Comparison of ENCODE assay signal across 21 cellular contexts in the genomic region with DNA sequence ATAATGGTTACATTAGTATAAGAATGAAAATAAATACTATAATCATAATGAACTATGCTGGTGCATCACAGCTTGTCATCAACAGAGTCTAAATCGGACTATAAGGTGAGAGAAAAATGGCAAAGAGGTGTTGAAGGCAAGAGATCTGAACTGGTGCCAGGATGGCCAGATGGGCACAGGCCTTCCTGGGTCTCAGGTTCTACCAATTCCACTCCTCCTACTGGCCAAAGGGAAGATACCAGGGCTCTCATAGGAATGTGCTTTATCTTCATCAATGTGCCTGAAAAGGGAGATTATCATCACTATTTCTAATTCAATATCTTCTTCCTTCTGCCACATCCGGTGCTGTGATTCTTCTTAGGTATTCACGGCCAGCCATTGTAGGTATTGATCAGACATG.
DNase-seq lines count a peak whose midpoint lies in the region; ATAC-seq, FAIRE-seq and TF ChIP-seq lines count a peak whose summit lies in the region.
"Had no signal": no experiment of that assay in that cellular context is flagged by ENCODE, and none has a peak within 500 bp of the region (broad histone marks: within the 10 kb centered on the region; RNA-seq: fewer than 3 reads in every experiment).

No MANE protein-coding gene starts in this region.

- BruUV-seq in HepG2 (replicated peaks; lab: Mats Ljungman, UMichigan), result no TSS peak

- H3K36me3 Mint-ChIP-seq in endothelial cell (ENCODE audit: low read depth, unreplicated experiment), result no peaks in the 10 kb centered on the region
- H3K36me3 Mint-ChIP-seq in activated naive CD8-positive, alpha-beta T cell treated with anti-CD3 and anti-CD28 coated beads, Interleukin-2, amount 50 U/mL, for 24 hours (ENCODE audit: low read depth), result no peaks in the 10 kb centered on the region
- H3K36me3 Mint-ChIP-seq: activated naive CD4-positive, alpha-beta T cell treated with anti-CD3 and anti-CD28 coated beads, Interleukin-2, amount 50 U/mL, for 72 hours; CD8-positive, alpha-beta T cell; natural killer cell treated with Interleukin-12 subunit alpha and Interleukin-12 subunit beta and Interleukin-15 and Interleukin-18, amount 100 ng/mL, for 72 hours; T-cell had no signal

- no peaks in the 10 kb centered on the region for H3F3A ChIP-seq in smooth muscle cell (ENCODE audit: low read depth)

- H3K27me3 Mint-ChIP-seq in endothelial cell (ENCODE audit: unreplicated experiment), result no peaks in the 10 kb centered on the region
- H3K27me3 Mint-ChIP-seq in activated naive CD8-positive, alpha-beta T cell treated with anti-CD3 and anti-CD28 coated beads, Interleukin-2, amount 50 U/mL, for 24 hours, result no peaks in the 10 kb centered on the region
- H3K27me3 Mint-ChIP-seq: natural killer cell treated with Interleukin-12 subunit alpha and Interleukin-12 subunit beta and Interleukin-15 and Interleukin-18, amount 100 ng/mL, for 72 hours; T-cell had no signal

- H3K4me1 Mint-ChIP-seq in endothelial cell (ENCODE audit: unreplicated experiment), result peaks cover 24% of the 10 kb centered on the region
- H3K4me1 Mint-ChIP-seq in activated naive CD8-positive, alpha-beta T cell treated with anti-CD3 and anti-CD28 coated beads, Interleukin-2, amount 50 U/mL, for 24 hours, result no peaks in the 10 kb centered on the region
- H3K4me1 Mint-ChIP-seq: T-cell had no signal

- H3K27ac ChIP-seq in HepG2 (ENCODE audit: extremely low read length, insufficient read depth, low read length), result no peak overlapping the region
- H3K27ac ChIP-seq in right lobe of liver, result no peak overlapping the region
- no peak overlapping the region for H3K27ac ChIP-seq in smooth muscle cell (ENCODE audit: low read depth)
- H3K27ac ChIP-seq: esophagus squamous epithelium, heart right ventricle, skin epidermis, VCaP had no signal

- peak overlapping the region; percentile 91 for H3K27ac Mint-ChIP-seq in endothelial cell (ENCODE audit: unreplicated experiment)
- no peak overlapping the region for H3K27ac Mint-ChIP-seq in activated naive CD8-positive, alpha-beta T cell treated with anti-CD3 and anti-CD28 coated beads, Interleukin-2, amount 50 U/mL, for 24 hours
- H3K27ac Mint-ChIP-seq: activated naive CD4-positive, alpha-beta T cell treated with anti-CD3 and anti-CD28 coated beads, Interleukin-2, amount 50 U/mL, for 72 hours; CD8-positive, alpha-beta T cell; natural killer cell treated with Interleukin-12 subunit alpha and Interleukin-12 subunit beta and Interleukin-15 and Interleukin-18, amount 100 ng/mL, for 72 hours; T-cell had no signal

- H3K27me3 ChIP-seq in HepG2 (ENCODE audit: control insufficient read depth in 1 of 2, insufficient read depth in 2 of 2, low read length in 2 of 2) (no peaks in the 10 kb centered on the region), right lobe of liver (no peaks in the 10 kb centered on the region), smooth muscle cell (ENCODE audit: low read depth) (no peaks in the 10 kb centered on the region)
- H3K27me3 ChIP-seq: esophagus squamous epithelium, heart right ventricle had no signal

- H3K4me3 Mint-ChIP-seq in endothelial cell (ENCODE audit: unreplicated experiment), result no peak overlapping the region
- H3K4me3 Mint-ChIP-seq in activated naive CD8-positive, alpha-beta T cell treated with anti-CD3 and anti-CD28 coated beads, Interleukin-2, amount 50 U/mL, for 24 hours, result no peak overlapping the region
- H3K4me3 Mint-ChIP-seq: CD8-positive, alpha-beta T cell; natural killer cell treated with Interleukin-12 subunit alpha and Interleukin-12 subunit beta and Interleukin-15 and Interleukin-18, amount 100 ng/mL, for 72 hours; T-cell had no signal

- H3K4me2 ChIP-seq in HepG2 (ENCODE audit: low read depth, low read length) (no peak overlapping the region), smooth muscle cell (no peak overlapping the region)

- TF ChIP-seq EP300 in HepG2 (IDR thresholded peaks at IDR 0.05; ENCODE audit: low read depth in 2 of 2, low read length in 2 of 2) (no peak), HepG2 (CRISPR knock-in tag; IDR thresholded peaks at IDR 0.05; ENCODE audit: borderline replicate concordance) (no peak)

- no peak for FAIRE-seq in HepG2 (lab: Jason Lieb, UNC)
- FAIRE-seq: kidney had no signal

- 36% methylated on average over 3 of the region's 3 CpGs for WGBS in HepG2 (ENCODE audit: low lambda C conversion rate)
- WGBS in right lobe of liver (ENCODE audit: insufficient coverage, low coverage, low lambda C conversion rate, missing lambda C conversion rate), result 38% methylated on average over 3 of the region's 3 CpGs
- 66% methylated on average over 3 of the region's 3 CpGs for WGBS in smooth muscle cell (ENCODE audit: low lambda C conversion rate)

- H3K36me3 ChIP-seq in HepG2 (replicated peaks in 1 of 2; ENCODE audit: control insufficient read depth in 1 of 2, insufficient read depth in 2 of 2, low read length in 2 of 2), result no peaks in the 10 kb centered on the region
- H3K36me3 ChIP-seq in right lobe of liver, result no peaks in the 10 kb centered on the region
- H3K36me3 ChIP-seq in smooth muscle cell (ENCODE audit: low read depth), result no peaks in the 10 kb centered on the region
- H3K36me3 ChIP-seq: esophagus squamous epithelium, heart right ventricle had no signal

- H3K79me2 ChIP-seq in HepG2 (ENCODE audit: insufficient read depth, low read length) (no peaks in the 10 kb centered on the region), smooth muscle cell (ENCODE audit: low read depth) (no peaks in the 10 kb centered on the region)

- CTCF ChIA-PET in HepG2 (lab: Yijun Ruan, JAX; ENCODE audit: low intra/inter-chr PET ratio, low total read pairs), result no interaction called here

- in situ Hi-C loops in HepG2 (cut with HindIII; ENCODE audit: extremely low pct_ligation_motif_present, low pct_unique_long_range_greater_than_20kb), result no loop called here

- H3K9ac ChIP-seq in HepG2 (ENCODE audit: insufficient read depth, low read depth, low read length) (no peak overlapping the region), smooth muscle cell (ENCODE audit: low read depth) (no peak overlapping the region)

- no peaks in the 10 kb centered on the region for H3K9me3 Mint-ChIP-seq in endothelial cell (ENCODE audit: unreplicated experiment)
- no peaks in the 10 kb centered on the region for H3K9me3 Mint-ChIP-seq in activated naive CD8-positive, alpha-beta T cell treated with anti-CD3 and anti-CD28 coated beads, Interleukin-2, amount 50 U/mL, for 24 hours
- H3K9me3 Mint-ChIP-seq: CD8-positive, alpha-beta T cell; T-cell had no signal

- H3K4me1 ChIP-seq in HepG2 (ENCODE audit: insufficient read depth, low read length), result no peaks in the 10 kb centered on the region
- H3K4me1 ChIP-seq in right lobe of liver, result no peaks in the 10 kb centered on the region
- H3K4me1 ChIP-seq in smooth muscle cell (ENCODE audit: low read depth), result no peaks in the 10 kb centered on the region
- H3K4me1 ChIP-seq: esophagus squamous epithelium had no signal

- POLR2A ChIA-PET in HepG2 (lab: Yijun Ruan, JAX), result no interaction called here

- DNase-seq in HepG2 (ENCODE audit: low spot score) (peak; percentile 4), right lobe of liver (no peak), endothelial cell (ENCODE audit: low spot score) (no peak), smooth muscle cell (lab: John Stamatoyannopoulos, UW; ENCODE audit: unreplicated experiment) (no peak)
- no peak for DNase-seq in activated naive CD8-positive, alpha-beta T cell treated with anti-CD3 and anti-CD28 coated beads, Interleukin-2, amount 50 U/mL, for 24 hours
- DNase-seq: CD8-positive, alpha-beta T cell; EL; esophagus squamous epithelium; heart right ventricle; kidney; mesenchymal stem cell; NCI-H1694 treated with DMSO at 0.1 percent for 48 hours; stimulated activated CD4-positive, alpha-beta T cell treated with anti-CD3 and anti-CD28 coated beads, Interleukin-4, amount 100 ng/mL, for 24 hours; T-cell had no signal

- TF ChIP-seq POLR2A in HepG2 (IDR thresholded peaks at IDR 0.05; ENCODE audit: insufficient read depth in 1 of 2, low read depth in 2 of 2, low read length in 2 of 2) (no peak), right lobe of liver (IDR thresholded peaks at IDR 0.05) (no peak)

- no peak for TF ChIP-seq RAD21 in HepG2 (CRISPR knock-in tag; IDR thresholded peaks at IDR 0.05)

- H3K4me3 ChIP-seq in HepG2 (replicated peaks in 1 of 3; ENCODE audit: insufficient read depth in 1 of 3, low read depth in 2 of 3, low read length in 3 of 3) (no peak overlapping the region), right lobe of liver (no peak overlapping the region), smooth muscle cell (no peak overlapping the region)
- H3K4me3 ChIP-seq: esophagus squamous epithelium, heart right ventricle, skin epidermis had no signal

- H3K9me3 ChIP-seq in HepG2 (ENCODE audit: low read length) (no peaks in the 10 kb centered on the region), right lobe of liver (no peaks in the 10 kb centered on the region), smooth muscle cell (replicated peaks; ENCODE audit: low read depth) (no peaks in the 10 kb centered on the region)
- H3K9me3 ChIP-seq: esophagus squamous epithelium, heart right ventricle had no signal

- intact Hi-C loops in HepG2 (cut with micrococcal nuclease; ENCODE audit: unreplicated experiment), result loop anchor here (1.0 kb wide), 1 partner anchor 73 kb away; no protein-coding TSS in a partner anchor
- intact Hi-C loops in right lobe of liver (cut with DNase I), result no loop called here

- ATAC-seq in HepG2, result peak; percentile 72
- ATAC-seq in right lobe of liver, result no peak
- 0 out of 3 replicates have a peak, but pooled peaks have one; percentile 38 for ATAC-seq in SK-N-SH treated with all-trans-retinoic acid at 6 μM for 48 hours
- no peak for ATAC-seq in activated naive CD8-positive, alpha-beta T cell treated with anti-CD3 and anti-CD28 coated beads, Interleukin-2, amount 50 U/mL, for 24 hours
- ATAC-seq in HG02759 (IDR thresholded peaks at IDR 0.05; ENCODE audit: unreplicated experiment), result no peak
- no peak for ATAC-seq in HG03108 (IDR thresholded peaks at IDR 0.05; ENCODE audit: unreplicated experiment)
- ATAC-seq: activated naive CD4-positive, alpha-beta T cell treated with anti-CD3 and anti-CD28 coated beads, Interleukin-2, amount 50 U/mL, for 72 hours; CD8-positive, alpha-beta T cell; heart right ventricle; natural killer cell treated with Interleukin-12 subunit alpha and Interleukin-12 subunit beta and Interleukin-15 and Interleukin-18, amount 100 ng/mL, for 72 hours; T-cell had no signal

- H2AFZ ChIP-seq in HepG2 (ENCODE audit: low read length) (no peak overlapping the region), smooth muscle cell (ENCODE audit: low read depth) (no peak overlapping the region)

- H4K20me1 ChIP-seq in HepG2 (ENCODE audit: insufficient read depth, low read length) (no peaks in the 10 kb centered on the region), smooth muscle cell (ENCODE audit: low read depth) (no peaks in the 10 kb centered on the region)

- no peak for TF ChIP-seq CTCF in HepG2 (CRISPR knock-in tag; IDR thresholded peaks at IDR 0.05)
- TF ChIP-seq CTCF in right lobe of liver (IDR thresholded peaks at IDR 0.05), result no peak
- peak; percentile 30 for TF ChIP-seq CTCF in endothelial cell (IDR thresholded peaks at IDR 0.05; ENCODE audit: unreplicated experiment)
- TF ChIP-seq CTCF in smooth muscle cell (IDR thresholded peaks at IDR 0.05; ENCODE audit: borderline replicate concordance, insufficient read depth, poor library complexity, severe bottlenecking), result peak; percentile 3

TF ChIP-seq in HepG2, 621 proteins besides CTCF, POLR2A, EP300 and RAD21 (continues in another document):
- no peak for TF ChIP-seq GTF3A (CRISPR knock-in tag; conservative IDR thresholded peaks at IDR 0.05)

Comparison
In these comparisons a context has a peak if more than half of its experiments do, and no peak if none do; other contexts are left out.
1. ATAC-seq: peak in HepG2 (single experiment) and SK-N-SH treated with all-trans-retinoic acid at 6 μM for 48 hours (single experiment); none in right lobe of liver (0 of 4), activated naive CD8-positive, alpha-beta T cell treated with anti-CD3 and anti-CD28 coated beads, Interleukin-2, amount 50 U/mL, for 24 hours (single experiment), HG02759 (single experiment) and HG03108 (single experiment).
2. CTCF ChIP-seq: peak in endothelial cell (single experiment) and smooth muscle cell (single experiment); none in HepG2 (single experiment) and right lobe of liver (0 of 4).